Comparison of ENCODE assay signal across 8 cellular contexts in genomic region chr9:75087824-75088645, GRCh38. TPM values are rescaled to one million over a fixed set of nuclear protein-coding genes. Genes with fewer than 3 reads are reported as not detected.
DNase-seq lines count a peak whose midpoint lies in the region; ATAC-seq and TF ChIP-seq lines count a peak whose summit lies in the region.

Gene NMRK1, minus strand, starts transcription at chr9:75088155. Its CDS starts 5,040 bp downstream, at chr9:75083115.
Gene OSTF1, plus strand, starts transcription at chr9:75088514. Its CDS starts 179 bp downstream, at chr9:75088693.

- DNase-seq in NCI-H1048 (lab: John Stamatoyannopoulos, UW) (peak; percentile 90), SK-N-MC (ENCODE audit: low read depth, low spot score) (no peak), non-pigmented ciliary epithelial cell (ENCODE audit: low read depth) (peak; percentile 67), substantia nigra (lab: John Stamatoyannopoulos, UW) (peak; percentile 67 to 98 (median 89))
- DNase-seq in activated naive CD4-positive, alpha-beta T cell treated with anti-CD3 and anti-CD28 coated beads, Interleukin-2, amount 10 ng/mL, durations not matched to agents 7 days and 5 days = peak; percentile 94

- H3K27me3 ChIP-seq in gastroesophageal sphincter = no peaks in the 10 kb centered on the region

- H3K9ac ChIP-seq in SK-N-MC (ENCODE audit: insufficient read length) = peak within 1 kb of the TSS; percentile 78

- peak; percentile 89 for ATAC-seq in HG02588 (IDR thresholded peaks at IDR 0.05; ENCODE audit: unreplicated experiment)
- ATAC-seq in gastroesophageal sphincter = peak; percentile 98

- TF ChIP-seq CTCF in gastroesophageal sphincter (IDR thresholded peaks at IDR 0.05) = peak in 1 of 4 experiments; percentile 13

- no peak for TF ChIP-seq EP300 in gastroesophageal sphincter (IDR thresholded peaks at IDR 0.05)

- peak within 1 kb of the TSS; percentile 97 for H3K4me3 Mint-ChIP-seq in activated naive CD4-positive, alpha-beta T cell treated with anti-CD3 and anti-CD28 coated beads, Interleukin-2, amount 10 ng/mL, durations not matched to agents 7 days and 5 days

- peaks cover 72% of the 10 kb centered on the region for H3K4me1 Mint-ChIP-seq in activated naive CD4-positive, alpha-beta T cell treated with anti-CD3 and anti-CD28 coated beads, Interleukin-2, amount 10 ng/mL, durations not matched to agents 7 days and 5 days

- peak; percentile 93 to 95 for TF ChIP-seq POLR2A in gastroesophageal sphincter (IDR thresholded peaks at IDR 0.05)

- peak within 1 kb of the TSS; percentile 97 for H3K27ac Mint-ChIP-seq in activated naive CD4-positive, alpha-beta T cell treated with anti-CD3 and anti-CD28 coated beads, Interleukin-2, amount 10 ng/mL, durations not matched to agents 7 days and 5 days

- H3K36me3 ChIP-seq in SK-N-MC (ENCODE audit: insufficient read depth, low read length) (no peaks in the 10 kb centered on the region), gastroesophageal sphincter (no peaks in the 10 kb centered on the region)

- CTCF ChIA-PET in activated naive CD4-positive, alpha-beta T cell treated with anti-CD3 and anti-CD28 coated beads, Interleukin-2, amount 10 ng/mL, durations not matched to agents 7 days and 5 days (lab: Charles Lee) = interaction anchor here (0.6 to 2.4 kb wide), 8 partner anchors 25 to 1214 kb away, joined by 3 to 9 read pairs (median 4); partner anchors contain the start of gene CARNMT1

- H3K4me3 ChIP-seq in GM08714 (ENCODE audit: low read length) = peak within 1 kb of the TSS; percentile 91
- peak within 1 kb of the TSS; percentile 99 for H3K4me3 ChIP-seq in SK-N-MC
- peak within 1 kb of the TSS; percentile 81 to 92 for H3K4me3 ChIP-seq in gastroesophageal sphincter

- H3K4me1 ChIP-seq in gastroesophageal sphincter = peaks cover 0 to 49% (median 0%) of the 10 kb centered on the region in 3 donors

- H3K9me3 ChIP-seq in SK-N-MC (ENCODE audit: low read depth, low read length) = no peaks in the 10 kb centered on the region
- H3K9me3 ChIP-seq in gastroesophageal sphincter = no peaks in the 10 kb centered on the region

- WGBS in gastroesophageal sphincter (ENCODE audit: low coverage in 1 of 2), 2 donors = 0% methylated on average over 15 of the region's 93 CpGs; no CpG with 5 or more reads in 1 of the 2 donors

- H3K27me3 Mint-ChIP-seq in activated naive CD4-positive, alpha-beta T cell treated with anti-CD3 and anti-CD28 coated beads, Interleukin-2, amount 10 ng/mL, durations not matched to agents 7 days and 5 days = no peaks in the 10 kb centered on the region

- H3K36me3 Mint-ChIP-seq in activated naive CD4-positive, alpha-beta T cell treated with anti-CD3 and anti-CD28 coated beads, Interleukin-2, amount 10 ng/mL, durations not matched to agents 7 days and 5 days = peaks cover 29% of the 10 kb centered on the region

- H3K27ac ChIP-seq in SK-N-MC (no peak within 1 kb of the TSS), gastroesophageal sphincter (peak within 1 kb of the TSS; percentile 85 to 98 (median 97)), substantia nigra (ENCODE audit: low read depth, low read length, poor library complexity, severe bottlenecking) (peak within 1 kb of the TSS; percentile 92)

- H3K9me3 Mint-ChIP-seq in activated naive CD4-positive, alpha-beta T cell treated with anti-CD3 and anti-CD28 coated beads, Interleukin-2, amount 10 ng/mL, durations not matched to agents 7 days and 5 days = no peaks in the 10 kb centered on the region

RNA-seq across cellular contexts. Expression of gene NMRK1, which starts in this region (rescaled TPM):
- 10 to 100 TPM in 2 of 4 donors, 1 to 10 TPM in 2; 6.3 to 21.5 (median 13.6) TPM for total RNA-seq in gastroesophageal sphincter

RNA-seq across cellular contexts. Expression of gene OSTF1, which starts in this region (rescaled TPM):
- 10 to 100 TPM in 3 of 4 donors, 1 to 10 TPM in 1; 9.7 to 37.6 (median 28.5) TPM for total RNA-seq in gastroesophageal sphincter
